In genomic region chrX:55716937-55717336, GRCh38 we compare ENCODE assay signal across 1 cellular context.
TF ChIP-seq lines count a peak whose summit lies in the region.

No MANE protein-coding gene starts in this region.

TF ChIP-seq in SK-N-SH treated with all-trans-retinoic acid at 6 μM for 48 hours, 23 proteins besides CTCF, POLR2A, EP300 and RAD21 (continued from another document):
- TF ChIP-seq PATZ1 (CRISPR knock-in tag; IDR thresholded peaks at IDR 0.05; ENCODE audit: borderline replicate concordance) (no peak), ISL1 (CRISPR knock-in tag; IDR thresholded peaks at IDR 0.05) (no peak)
